ENCODE assay signal across 16 cellular contexts in genomic region chr6:142715386-142715785, GRCh38.
"Had no signal": no experiment of that assay in that cellular context is flagged by ENCODE, and none has a peak within 500 bp of the region (broad histone marks: within the 10 kb centered on the region; RNA-seq: fewer than 3 reads in every experiment).

No MANE protein-coding gene starts in this region.

- H3K27ac ChIP-seq: transverse colon had no signal

- ATAC-seq: activated CD8-positive, alpha-beta T cell treated with anti-CD3 and anti-CD28 coated beads, Interleukin-2, amount 10 ng/mL, durations not matched to agents 7 days and 5 days; left lung; right cardiac atrium; stimulated activated memory B cell treated with anti-CD40 and anti-IgM and Interleukin-4, amounts not matched to agents 10 μg/mL and 1 μg/mL and 100 μg/mL, for 72 hours had no signal

- H3K4me2 ChIP-seq: smooth muscle cell had no signal

- H3K4me3 ChIP-seq: left lung, smooth muscle cell, transverse colon had no signal

- H3K27me3 ChIP-seq: left lung, transverse colon had no signal

- H3K36me3 Mint-ChIP-seq: activated naive CD4-positive, alpha-beta T cell treated with anti-CD3 and anti-CD28 coated beads, Interleukin-2, amount 10 ng/mL, durations not matched to agents 7 days and 5 days; WTC11 had no signal

- H3K27me3 Mint-ChIP-seq: activated naive CD4-positive, alpha-beta T cell treated with anti-CD3 and anti-CD28 coated beads, Interleukin-2, amount 10 ng/mL, durations not matched to agents 7 days and 5 days; stimulated activated memory B cell treated with anti-CD40 and anti-IgM and Interleukin-4, amounts not matched to agents 10 μg/mL and 1 μg/mL and 100 μg/mL, for 72 hours had no signal

- H3K4me3 Mint-ChIP-seq: activated CD8-positive, alpha-beta T cell treated with anti-CD3 and anti-CD28 coated beads, Interleukin-2, amount 10 ng/mL, durations not matched to agents 7 days and 5 days; activated naive CD4-positive, alpha-beta T cell treated with anti-CD3 and anti-CD28 coated beads, Interleukin-2, amount 10 ng/mL, durations not matched to agents 7 days and 5 days; neural crest cell; stimulated activated memory B cell treated with anti-CD40 and anti-IgM and Interleukin-4, amounts not matched to agents 10 μg/mL and 1 μg/mL and 100 μg/mL, for 72 hours; T-helper 1 cell treated with Interleukin-12 subunit alpha and Interleukin-12 subunit beta and Interleukin-4 antibody, amounts not matched to agents 30 μg/mL and 1 μg/mL, for 36 hours; WTC11 had no signal

- DNase-seq: activated CD4-positive, alpha-beta T cell treated with anti-CD3 and anti-CD28 coated beads for 48 hours; activated CD8-positive, alpha-beta T cell treated with anti-CD3 and anti-CD28 coated beads, Interleukin-2, amount 10 ng/mL, durations not matched to agents 7 days and 5 days; activated naive CD4-positive, alpha-beta T cell treated with anti-CD3 and anti-CD28 coated beads, Interleukin-2, amount 10 ng/mL, durations not matched to agents 7 days and 5 days; central memory CD4-positive, alpha-beta T cell; cortex of kidney; effector CD8-positive, alpha-beta T cell; foreskin melanocyte; islet precursor cell; left lung; right cardiac atrium; transverse colon had no signal

- H3K27ac Mint-ChIP-seq: activated CD8-positive, alpha-beta T cell treated with anti-CD3 and anti-CD28 coated beads, Interleukin-2, amount 10 ng/mL, durations not matched to agents 7 days and 5 days; activated naive CD4-positive, alpha-beta T cell treated with anti-CD3 and anti-CD28 coated beads, Interleukin-2, amount 10 ng/mL, durations not matched to agents 7 days and 5 days; stimulated activated memory B cell treated with anti-CD40 and anti-IgM and Interleukin-4, amounts not matched to agents 10 μg/mL and 1 μg/mL and 100 μg/mL, for 72 hours; T-helper 1 cell treated with Interleukin-12 subunit alpha and Interleukin-12 subunit beta and Interleukin-4 antibody, amounts not matched to agents 30 μg/mL and 1 μg/mL, for 36 hours; WTC11 had no signal

- H3K36me3 ChIP-seq: left lung, transverse colon had no signal

- H3K4me1 ChIP-seq: transverse colon had no signal
